In the genomic region with DNA sequence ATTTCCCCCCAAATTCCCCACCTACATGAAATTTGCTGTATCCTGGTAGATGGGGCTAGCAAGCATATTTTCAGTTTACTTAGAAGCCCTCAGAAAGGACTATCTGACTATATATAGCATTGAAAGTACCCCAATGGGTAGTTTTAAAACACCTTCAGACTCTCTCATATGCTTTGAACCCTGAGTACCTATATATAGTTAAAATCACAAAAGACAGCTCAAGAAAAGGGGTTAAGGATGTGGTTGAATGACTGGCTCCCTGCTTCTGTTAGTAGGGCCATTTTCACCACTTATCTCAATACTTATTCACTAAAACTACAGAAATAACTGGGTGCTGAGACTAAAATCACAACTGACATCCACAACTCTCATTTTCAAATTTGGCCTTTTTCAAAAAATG, we compare ENCODE assay signal across 18 cellular contexts. TPM values are rescaled to one million over a fixed set of nuclear protein-coding genes. Genes with fewer than 3 reads are reported as not detected.
DNase-seq lines count a peak whose midpoint lies in the region; ATAC-seq and TF ChIP-seq lines count a peak whose summit lies in the region.
"Had no signal": no experiment of that assay in that cellular context is flagged by ENCODE, and none has a peak within 500 bp of the region (broad histone marks: within the 10 kb centered on the region; RNA-seq: fewer than 3 reads in every experiment).

No MANE protein-coding gene starts in this region.

- H3K9me3 ChIP-seq in right cardiac atrium (ENCODE audit: control insufficient read depth, low read length): no peaks in the 10 kb centered on the region

- ATAC-seq in GM19025 (IDR thresholded peaks at IDR 0.05; ENCODE audit: low read depth, unreplicated experiment): peak; percentile 82
- ATAC-seq in HG02623 (IDR thresholded peaks at IDR 0.05; ENCODE audit: unreplicated experiment): peak; percentile 48
- peak; percentile 85 for ATAC-seq in HG03439 (IDR thresholded peaks at IDR 0.05; ENCODE audit: unreplicated experiment)
- ATAC-seq in right cardiac atrium: no peak
- ATAC-seq: activated CD4-positive, CD25-positive, alpha-beta regulatory T cell treated with anti-CD3 and anti-CD28 coated beads, Interleukin-2, amount 50 U/mL, for 24 hours; HCT116 had no signal

- H3K4me3 ChIP-seq in GM12865 (ENCODE audit: low read depth, low read length) (no peak overlapping the region), right cardiac atrium (ENCODE audit: low read length) (no peak overlapping the region)
- H3K4me3 ChIP-seq: BLaER1 treated with 17β-estradiol and CSF1 and Interleukin-3, amounts not matched to agents 10 nM and 100 nM; spleen had no signal

- H3K27me3 ChIP-seq in right cardiac atrium (ENCODE audit: control insufficient read depth, insufficient read depth): no peaks in the 10 kb centered on the region
- H3K27me3 ChIP-seq: BLaER1 treated with 17β-estradiol and CSF1 and Interleukin-3, amounts not matched to agents 10 nM and 100 nM; spleen had no signal

- no peak for TF ChIP-seq CTCF in GM12865 (IDR thresholded peaks at IDR 0.05; ENCODE audit: insufficient read depth, low read depth, low read length, missing control alignments)

- peak; percentile 54 for DNase-seq in GM12865 (ENCODE audit: low read depth)
- DNase-seq in occipital lobe (lab: John Stamatoyannopoulos, UW): no peak
- DNase-seq in GM19240 (ENCODE audit: insufficient read length, low spot score): no peak
- DNase-seq in right cardiac atrium: no peak
- no peak for DNase-seq in activated CD4-positive, alpha-beta T cell treated with anti-CD3 and anti-CD28 coated beads, Interleukin-2, amount 50 U/mL, for 4 hours
- DNase-seq: activated gamma-delta T cell treated with Interleukin-2 at 50 U/mL for 16 hours; naive B cell; NCI-H1105 treated with DMSO at 0.1 percent for 48 hours; NCI-H2227 treated with DMSO at 0.1 percent for 48 hours; SHP77 treated with DMSO at 0.1 percent for 48 hours; spleen; stimulated activated naive CD4-positive, alpha-beta T cell treated with Interleukin-2 at 50 U/mL for 16 hours had no signal

- H3K4me1 ChIP-seq in right cardiac atrium (ENCODE audit: control insufficient read depth, insufficient read depth, low read length): no peaks in the 10 kb centered on the region
- H3K4me1 ChIP-seq: spleen had no signal

- no peak overlapping the region for H3K27ac ChIP-seq in right cardiac atrium (ENCODE audit: low read length)
- H3K27ac ChIP-seq: BLaER1 treated with 17β-estradiol and CSF1 and Interleukin-3, amounts not matched to agents 10 nM and 100 nM; spleen had no signal

- intact Hi-C loops in right cardiac atrium (cut with DNase I): no loop called here

RNA-seq across cellular contexts. Expression of a gene that starts 18.5 kb away (rescaled TPM):
- 48.0 TPM for total RNA-seq in occipital lobe
- total RNA-seq in right cardiac atrium: 10 to 100 TPM; 11.9 to 17.3 (median 15.3) TPM
- polyA plus RNA-seq in right cardiac atrium: 3.8 TPM

RNA-seq across cellular contexts. Expression of a gene that starts 19.0 kb away (rescaled TPM):
- 162 TPM for total RNA-seq in occipital lobe
- 1,000 to 10,000 TPM in 3 of 4 donors, 100 to 1,000 TPM in 1; 965 to 1,163 (median 1,063) TPM for total RNA-seq in right cardiac atrium
- 1,828 TPM for polyA plus RNA-seq in right cardiac atrium

Comparison
In these comparisons a context has a peak if more than half of its experiments do, and no peak if none do; other contexts are left out.
1. ATAC-seq: peak in GM19025 (single experiment), HG02623 (single experiment) and HG03439 (single experiment); none in right cardiac atrium (0 of 2).